8 cellular contexts compared by ENCODE assay signal in genomic region chr3:195908439-195909293, GRCh38. TPM values are rescaled to one million over a fixed set of nuclear protein-coding genes. Genes with fewer than 3 reads are reported as not detected.
DNase-seq lines count a peak whose midpoint lies in the region; ATAC-seq and TF ChIP-seq lines count a peak whose summit lies in the region.

TSS of gene TNK2 (minus strand) at chr3:195908551. CDS start at chr3:195888588, 19,963 bp downstream.

- intact Hi-C loops in mucosa of descending colon (cut with DNase I, micrococcal nuclease): no loop called here

- TF ChIP-seq CTCF in BE2C (IDR thresholded peaks at IDR 0.05; ENCODE audit: low read depth, low read length) (no peak), mucosa of descending colon (IDR thresholded peaks at IDR 0.05) (no peak)

- ATAC-seq in GM19455 (IDR thresholded peaks at IDR 0.05; ENCODE audit: unreplicated experiment) (peak; percentile 12), mucosa of descending colon (peak; percentile 39)

- H3K27me3 ChIP-seq in BE2C: no peaks in the 10 kb centered on the region
- no peaks in the 10 kb centered on the region for H3K27me3 ChIP-seq in effector memory CD4-positive, alpha-beta T cell (replicated peaks; ENCODE audit: control insufficient read depth, insufficient read depth, low read length, poor library complexity, severe bottlenecking)

- DNase-seq in BE2C (no peak), HT-29 (ENCODE audit: low spot score) (no peak), mucosa of descending colon (peak in 2 of 3 donors; percentile 70 to 81), dedifferentiated amniotic fluid mesenchymal stem cell (ENCODE audit: extremely low spot score) (no peak)
- peak; percentile 13 to 30 for DNase-seq in activated CD4-positive, alpha-beta T cell treated with anti-CD3 and anti-CD28 coated beads, Interleukin-2, amount 50 U/mL, for 24 hours (ENCODE audit: low read depth in 1 of 2, low spot score in 1 of 2)
- DNase-seq in effector memory CD4-positive, alpha-beta T cell: peak; percentile 22 to 38 (median 32)

- H3K27ac ChIP-seq in effector memory CD4-positive, alpha-beta T cell (ENCODE audit: insufficient read depth, low read length, poor library complexity, severe bottlenecking): peak within 1 kb of the TSS; percentile 97
- peak within 1 kb of the TSS; percentile 24 for H3K27ac ChIP-seq in temporal lobe (ENCODE audit: low read depth, low read length)

- H3K9me3 ChIP-seq in BE2C (no peaks in the 10 kb centered on the region), mucosa of descending colon (no peaks in the 10 kb centered on the region)
- no peaks in the 10 kb centered on the region for H3K9me3 ChIP-seq in effector memory CD4-positive, alpha-beta T cell (ENCODE audit: control insufficient read depth, low read length)

- peak within 1 kb of the TSS; percentile 43 for H3K4me3 ChIP-seq in BE2C (ENCODE audit: low read depth, low read length)
- peak within 1 kb of the TSS; percentile 51 for H3K4me3 ChIP-seq in effector memory CD4-positive, alpha-beta T cell (ENCODE audit: insufficient read depth, low read depth, low read length, poor library complexity, severe bottlenecking)
- H3K4me3 ChIP-seq in mucosa of descending colon: peak within 1 kb of the TSS; percentile 34

- H3K36me3 ChIP-seq in BE2C: no peaks in the 10 kb centered on the region
- no peaks in the 10 kb centered on the region for H3K36me3 ChIP-seq in effector memory CD4-positive, alpha-beta T cell (ENCODE audit: control insufficient read depth, insufficient read depth, low read length)
- no peaks in the 10 kb centered on the region for H3K36me3 ChIP-seq in mucosa of descending colon (ENCODE audit: low read depth)

- H3K4me1 ChIP-seq in BE2C (peaks cover 5% of the 10 kb centered on the region), mucosa of descending colon (ENCODE audit: low read depth) (peaks cover 26% of the 10 kb centered on the region)
- H3K4me1 ChIP-seq in effector memory CD4-positive, alpha-beta T cell (ENCODE audit: control insufficient read depth, insufficient read depth, low read length, poor library complexity, severe bottlenecking): peaks cover 25% of the 10 kb centered on the region

RNA-seq across cellular contexts. Expression of gene TNK2, which starts in this region (rescaled TPM):
- polyA plus RNA-seq in BE2C (2012; ENCODE audit: insufficient read depth, insufficient read length, low read depth): 162 TPM
- total RNA-seq in HT-29 (2014; rRNA removed; shearing (Covaris generic)): 172 and 212 TPM in 2 replicates
- total RNA-seq in mucosa of descending colon (10 to 100 TPM; 16.8 to 61.1 (median 28.0) TPM), temporal lobe (13.0 TPM)

Comparison
In these comparisons a context has a peak if more than half of its experiments do, and no peak if none do; other contexts are left out.
1. DNase-seq: peak in activated CD4-positive, alpha-beta T cell treated with anti-CD3 and anti-CD28 coated beads, Interleukin-2, amount 50 U/mL, for 24 hours (2 of 2), effector memory CD4-positive, alpha-beta T cell (3 of 3) and mucosa of descending colon (2 of 3); none in BE2C (single experiment), HT-29 (single experiment) and dedifferentiated amniotic fluid mesenchymal stem cell (single experiment).
2. Peak in every context shown above with its lines, with median percentiles within 50 percentile points of each other: H3K4me3 ChIP-seq.